Comparison of ENCODE assay signal across 22 cellular contexts in genomic region chr11:116030697-116031331, GRCh38.
"Had no signal": no experiment of that assay in that cellular context is flagged by ENCODE, and none has a peak within 500 bp of the region (broad histone marks: within the 10 kb centered on the region; RNA-seq: fewer than 3 reads in every experiment).

No MANE protein-coding gene starts in this region.

- H3K27me3 ChIP-seq: MG63 had no signal

- FAIRE-seq: astrocyte had no signal

- DNase-seq: activated B cell treated with CpG ODN at 0.5 μM for 24 hours; activated CD4-positive, alpha-beta T cell treated with anti-CD3 and anti-CD28 coated beads for 1 hour; activated CD4-positive, alpha-beta T cell treated with anti-CD3 and anti-CD28 coated beads, Interleukin-2, amount 10 ng/mL, durations not matched to agents 24 days and 14 days; activated CD4-positive, alpha-beta T cell treated with anti-CD3 and anti-CD28 coated beads, Interleukin-2, amount 50 U/mL, for 48 hours; activated effector memory CD4-positive, alpha-beta T cell treated with anti-CD3 and anti-CD28 coated beads, Interleukin-2, amount 50 U/mL, for 16 hours; activated naive CD4-positive, alpha-beta T cell treated with anti-CD3 and anti-CD28 coated beads for 36 hours; activated T-cell treated with anti-CD3 and anti-CD28 coated beads, Interleukin-2, amount 50 U/mL, for 4 hours; amygdala; cortex of kidney; MG63; MV-4-11; NCI-H1092 treated with DMSO at 0.1 percent for 48 hours; NCI-H1436; NCI-H187; NCI-H2081 treated with DMSO at 0.1 percent for 48 hours; NCI-H446; NCI-H524; PC-9; SHP77 treated with DMSO at 0.1 percent for 48 hours; T-helper 17 cell; T-helper 9 cell had no signal

- H2AFZ ChIP-seq: PC-9 had no signal

- ATAC-seq: activated T-cell treated with anti-CD3 and anti-CD28 coated beads, Interleukin-2, amount 50 U/mL, for 4 hours; T-helper 17 cell had no signal

- H3K36me3 ChIP-seq: MG63 had no signal

- H3K4me3 ChIP-seq: MG63, PC-9 had no signal

- H3K9me3 ChIP-seq: MG63 had no signal

- H3K27ac ChIP-seq: PC-9 had no signal

- H3K4me2 ChIP-seq: PC-9 had no signal
